11 cellular contexts compared by ENCODE assay signal in genomic region chr12:131948166-131948712, GRCh38. TPM values are rescaled to one million over a fixed set of nuclear protein-coding genes. Genes with fewer than 3 reads are reported as not detected.
DNase-seq lines count a peak whose midpoint lies in the region; ATAC-seq and TF ChIP-seq lines count a peak whose summit lies in the region.
"Had no signal": no experiment of that assay in that cellular context is flagged by ENCODE, and none has a peak within 500 bp of the region (broad histone marks: within the 10 kb centered on the region; RNA-seq: fewer than 3 reads in every experiment).

No MANE protein-coding gene starts in this region.

- no peak overlapping the region for H3K4me3 ChIP-seq in CD8-positive, alpha-beta T cell (ENCODE audit: low read depth, low read length)
- no peak overlapping the region for H3K4me3 ChIP-seq in coronary artery
- H3K4me3 ChIP-seq: thyroid gland had no signal

- H3K36me3 ChIP-seq in CD8-positive, alpha-beta T cell (ENCODE audit: insufficient read depth, low read length), result no peaks in the 10 kb centered on the region
- H3K36me3 ChIP-seq: neutrophil had no signal

- H3K4me1 Mint-ChIP-seq in CD8-positive, alpha-beta T cell (ENCODE audit: low read depth), result peaks cover 37% of the 10 kb centered on the region
- H3K4me1 Mint-ChIP-seq in T-cell (peaks cover 24 to 37% (median 36%) of the 10 kb centered on the region in 3 donors), progenitor cell of endocrine pancreas (ENCODE audit: low read depth) (no peaks in the 10 kb centered on the region)

- intact Hi-C loops in CD8-positive, alpha-beta T cell (cut with DNase I, micrococcal nuclease), result loop anchor here (2.0 to 10.0 kb wide), 4 partner anchors 197 to 1076 kb away; partner anchors contain the start of genes DDX51 (in 1 of the 2), FBRSL1 (in 1 of the 2), NOC4L (in 1 of the 2) and RAN (in 1 of the 2)

- POLR2A ChIA-PET in CD8-positive, alpha-beta T cell (lab: Charles Lee), result no interaction called here
- POLR2A ChIA-PET in T-cell (lab: Charles Lee), result no interaction called here

- H3K27ac ChIP-seq in CD8-positive, alpha-beta T cell (ENCODE audit: low read depth, low read length), result peak overlapping the region; percentile 32
- peak overlapping the region; percentile 67 to 90 for H3K27ac ChIP-seq in coronary artery
- H3K27ac ChIP-seq: neutrophil had no signal

- H3K4me3 Mint-ChIP-seq in CD8-positive, alpha-beta T cell, result peak overlapping the region; percentile 80
- H3K4me3 Mint-ChIP-seq in T-cell (peak overlapping the region; percentile 61 to 89 (median 79)), progenitor cell of endocrine pancreas (ENCODE audit: low read depth) (no peak overlapping the region)

- peaks cover 34% of the 10 kb centered on the region for H3K4me1 ChIP-seq in CD8-positive, alpha-beta T cell (ENCODE audit: insufficient read depth, low read length)

- CTCF ChIA-PET in CD8-positive, alpha-beta T cell (lab: Charles Lee), result no interaction called here
- CTCF ChIA-PET in T-cell (lab: Charles Lee), result interaction anchor here in 1 of 2 donors (0.7 kb wide), 1 partner anchor 759 kb away, joined by 4 read pairs; no protein-coding TSS in a partner anchor

- H3K27me3 Mint-ChIP-seq in CD8-positive, alpha-beta T cell (ENCODE audit: low read depth), result no peaks in the 10 kb centered on the region
- H3K27me3 Mint-ChIP-seq in T-cell (no peaks in the 10 kb centered on the region), progenitor cell of endocrine pancreas (no peaks in the 10 kb centered on the region)

- no peaks in the 10 kb centered on the region for H3K9me3 ChIP-seq in CD8-positive, alpha-beta T cell (ENCODE audit: low read length)
- H3K9me3 ChIP-seq: neutrophil, thyroid gland had no signal

- ATAC-seq in CD8-positive, alpha-beta T cell, result no peak
- no peak for ATAC-seq in T-cell (replicated peaks in 1 of 4)

- peak overlapping the region; percentile 87 for H3K27ac Mint-ChIP-seq in CD8-positive, alpha-beta T cell
- H3K27ac Mint-ChIP-seq in T-cell (peak overlapping the region; percentile 87 to 90), progenitor cell of endocrine pancreas (peak overlapping the region; percentile 41)

- TF ChIP-seq CTCF in CD8-positive, alpha-beta T cell (IDR thresholded peaks at IDR 0.05), result no peak
- TF ChIP-seq CTCF in coronary artery (IDR thresholded peaks at IDR 0.05) (no peak), progenitor cell of endocrine pancreas (IDR thresholded peaks at IDR 0.05; ENCODE audit: unreplicated experiment) (no peak)

- H3K9me3 Mint-ChIP-seq in CD8-positive, alpha-beta T cell, result no peaks in the 10 kb centered on the region
- no peaks in the 10 kb centered on the region for H3K9me3 Mint-ChIP-seq in T-cell
- H3K9me3 Mint-ChIP-seq in progenitor cell of endocrine pancreas (ENCODE audit: low read depth), result no peaks in the 10 kb centered on the region

- peaks cover 21% of the 10 kb centered on the region for H3K36me3 Mint-ChIP-seq in CD8-positive, alpha-beta T cell
- peaks cover 13% of the 10 kb centered on the region for H3K36me3 Mint-ChIP-seq in T-cell
- peaks cover 6% of the 10 kb centered on the region for H3K36me3 Mint-ChIP-seq in progenitor cell of endocrine pancreas (ENCODE audit: insufficient read depth)

- H3K27me3 ChIP-seq in CD8-positive, alpha-beta T cell (ENCODE audit: insufficient read depth, low read length), result no peaks in the 10 kb centered on the region
- H3K27me3 ChIP-seq: neutrophil, thyroid gland had no signal

- no peak for DNase-seq in CD8-positive, alpha-beta T cell
- no peak for DNase-seq in T-cell
- no peak for DNase-seq in coronary artery (ENCODE audit: low spot score)
- DNase-seq in progenitor cell of endocrine pancreas (ENCODE audit: low spot score, unreplicated experiment), result no peak
- DNase-seq in NCI-H187 treated with DMSO at 0.1 percent for 48 hours (lab: John Stamatoyannopoulos, UW), result no peak
- no peak for DNase-seq in COLO668 (lab: John Stamatoyannopoulos, UW; ENCODE audit: unreplicated experiment)
- DNase-seq in hippocampal formation (lab: John Stamatoyannopoulos, UW), result no peak
- no peak for DNase-seq in kidney glomerular epithelial cell (lab: John Stamatoyannopoulos, UW)
- DNase-seq: MM.1S, thyroid gland had no signal

RNA-seq across cellular contexts. Expression of gene EP400, which starts 1.5 kb away (rescaled TPM):
- 10 to 100 TPM; 53.1 to 53.9 TPM for total RNA-seq in CD8-positive, alpha-beta T cell
- total RNA-seq in T-cell, result 10 to 100 TPM; 75.7 to 84.3 (median 79.2) TPM
- 63.0 and 66.6 TPM in 2 replicates for total RNA-seq in progenitor cell of endocrine pancreas

RNA-seq across cellular contexts. Expression of gene PUS1, which starts 19.2 kb away (rescaled TPM):
- total RNA-seq in CD8-positive, alpha-beta T cell, result 10 to 100 TPM; 17.5 to 17.9 TPM
- total RNA-seq in T-cell (10 to 100 TPM; 27.8 to 71.4 (median 66.5) TPM), progenitor cell of endocrine pancreas (38.5 and 40.4 TPM in 2 replicates)

RNA-seq across cellular contexts. Expression of gene ULK1, which starts 53.8 kb away (rescaled TPM):
- 10 to 100 TPM; 76.6 to 79.9 TPM for total RNA-seq in CD8-positive, alpha-beta T cell
- 10 to 100 TPM; 53.3 to 89.6 (median 57.8) TPM for total RNA-seq in T-cell
- total RNA-seq in progenitor cell of endocrine pancreas, result 111 and 122 TPM in 2 replicates
